35 cellular contexts compared by ENCODE assay signal in the genomic region with DNA sequence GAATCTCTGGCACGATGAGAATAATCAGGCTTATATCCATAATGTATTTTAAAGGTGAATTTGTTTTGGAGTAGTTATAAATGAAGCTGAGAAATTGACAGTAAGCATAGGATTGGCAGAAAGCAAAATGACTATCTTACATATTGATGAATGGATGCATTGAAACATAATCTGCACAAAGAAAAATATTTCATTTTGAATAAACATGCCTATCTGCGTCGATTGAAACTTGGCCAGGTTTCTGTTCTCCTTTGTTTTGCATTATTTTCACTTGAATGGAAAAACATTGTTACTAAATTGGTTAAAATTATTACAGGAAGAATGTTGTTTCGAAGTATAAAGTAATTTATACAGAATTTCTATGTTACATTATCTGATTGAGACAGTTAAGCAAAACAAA.
"Had no signal": no experiment of that assay in that cellular context is flagged by ENCODE, and none has a peak within 500 bp of the region (broad histone marks: within the 10 kb centered on the region; RNA-seq: fewer than 3 reads in every experiment).

No MANE protein-coding gene starts in this region.

- H3K9ac ChIP-seq: KMS-11 had no signal

- H3K4me3 ChIP-seq: SJCRH30, SK-N-MC had no signal

- H3K27ac Mint-ChIP-seq: activated CD8-positive, alpha-beta T cell treated with anti-CD3 and anti-CD28 coated beads for 36 hours; activated naive CD8-positive, alpha-beta T cell treated with anti-CD3 and anti-CD28 coated beads for 36 hours; activated T-cell treated with anti-CD3 and anti-CD28 coated beads, Interleukin-2, amount 50 U/mL, for 72 hours; activated T-helper 17 cell treated with anti-CD3 and anti-CD28 coated beads, Interleukin-2, amount 50 U/mL, for 72 hours had no signal

- DNase-seq: activated CD4-positive, alpha-beta T cell treated with anti-CD3 and anti-CD28 coated beads for 1 hour; activated CD4-positive, alpha-beta T cell treated with anti-CD3 and anti-CD28 coated beads for 48 hours; activated CD4-positive, CD25-positive, alpha-beta regulatory T cell; activated CD8-positive, alpha-beta T cell treated with anti-CD3 and anti-CD28 coated beads for 36 hours; activated effector memory CD4-positive, alpha-beta T cell treated with anti-CD3 and anti-CD28 coated beads, Interleukin-2, amount 50 U/mL, for 16 hours; activated naive CD4-positive, alpha-beta T cell; activated naive CD4-positive, alpha-beta T cell treated with anti-CD3 and anti-CD28 coated beads, Interleukin-2, amount 50 U/mL, for 16 hours; activated naive CD8-positive, alpha-beta T cell treated with anti-CD3 and anti-CD28 coated beads for 36 hours; activated T-cell treated with anti-CD3 and anti-CD28 coated beads, Interleukin-2, amount 50 U/mL, for 1 hour; activated T-cell treated with anti-CD3 and anti-CD28 coated beads, Interleukin-2, amount 50 U/mL, for 72 hours; amniotic stem cell; aorta; brain microvascular endothelial cell; central memory CD4-positive, alpha-beta T cell; MM.1S; MV-4-11; NCI-H1092; NCI-H1417; NCI-H146; NCI-H187; NCI-H2029 treated with DMSO at 0.1 percent for 48 hours; NCI-H2107; NCI-H2171; NCI-H510A; NCI-H526; NCI-H748 treated with DMSO at 0.1 percent for 48 hours; NK-92 treated with Interleukin-12 subunit alpha and Interleukin-12 subunit beta, amount 100 ng/mL, for 24 hours; SHP77; SJCRH30; T1000; WERI-Rb-1 had no signal

- H3K4me1 ChIP-seq: SJCRH30 had no signal

- H3K9me3 Mint-ChIP-seq: activated CD8-positive, alpha-beta T cell treated with anti-CD3 and anti-CD28 coated beads for 36 hours; activated naive CD8-positive, alpha-beta T cell treated with anti-CD3 and anti-CD28 coated beads for 36 hours; activated T-cell treated with anti-CD3 and anti-CD28 coated beads, Interleukin-2, amount 50 U/mL, for 72 hours; activated T-helper 17 cell treated with anti-CD3 and anti-CD28 coated beads, Interleukin-2, amount 50 U/mL, for 72 hours had no signal

- H3K36me3 Mint-ChIP-seq: activated naive CD8-positive, alpha-beta T cell treated with anti-CD3 and anti-CD28 coated beads for 36 hours had no signal

- H3K27me3 Mint-ChIP-seq: activated T-helper 17 cell treated with anti-CD3 and anti-CD28 coated beads, Interleukin-2, amount 50 U/mL, for 72 hours had no signal

- H3K4me3 Mint-ChIP-seq: activated CD8-positive, alpha-beta T cell treated with anti-CD3 and anti-CD28 coated beads for 36 hours; activated naive CD8-positive, alpha-beta T cell treated with anti-CD3 and anti-CD28 coated beads for 36 hours; activated T-cell treated with anti-CD3 and anti-CD28 coated beads, Interleukin-2, amount 50 U/mL, for 72 hours; activated T-helper 17 cell treated with anti-CD3 and anti-CD28 coated beads, Interleukin-2, amount 50 U/mL, for 72 hours had no signal

- ATAC-seq: activated CD8-positive, alpha-beta T cell treated with anti-CD3 and anti-CD28 coated beads for 36 hours; activated T-cell treated with anti-CD3 and anti-CD28 coated beads, Interleukin-2, amount 50 U/mL, for 72 hours; activated T-helper 17 cell treated with anti-CD3 and anti-CD28 coated beads, Interleukin-2, amount 50 U/mL, for 72 hours; Panc1 had no signal

- H3K27ac ChIP-seq: brain microvascular endothelial cell, KMS-11, SJCRH30, SK-N-MC, WERI-Rb-1 had no signal

- H3K4me2 ChIP-seq: KMS-11 had no signal

- H3K27me3 ChIP-seq: brain microvascular endothelial cell had no signal

- H3K36me3 ChIP-seq: brain microvascular endothelial cell, SJCRH30, WERI-Rb-1 had no signal
